ENCODE assay signal across 8 cellular contexts in the genomic region with DNA sequence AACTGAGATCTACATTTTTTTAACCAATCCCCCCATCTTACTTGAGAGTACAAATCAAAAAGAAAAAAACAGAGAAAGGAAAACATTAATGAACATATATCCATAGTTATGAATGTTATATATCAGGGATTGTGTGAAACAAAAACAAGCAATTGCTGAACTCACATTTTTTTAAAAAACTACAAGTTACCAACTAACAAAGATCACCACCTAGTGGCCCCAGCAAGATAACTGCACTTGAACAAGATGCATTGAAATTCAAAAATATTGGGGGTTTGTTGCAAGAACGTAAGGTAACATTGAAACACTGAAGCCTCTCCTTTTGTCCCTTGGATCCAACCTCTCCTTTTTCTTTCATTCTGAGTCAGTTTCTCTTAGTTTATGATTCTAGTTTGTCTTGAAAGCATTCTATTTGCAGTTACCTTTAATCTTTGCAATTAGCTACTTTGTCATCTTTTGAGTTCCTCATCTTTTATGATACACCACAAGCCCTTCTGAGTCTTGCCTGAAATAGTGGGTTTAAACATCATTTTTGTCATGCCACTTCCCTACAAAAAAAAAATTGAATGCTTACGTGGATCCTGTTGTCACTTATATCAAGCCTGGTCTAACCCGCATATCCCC.
A peak's percentile ranks its signal among the peaks of the same experiment; 100 is the strongest.
DNase-seq lines count a peak whose midpoint lies in the region; ATAC-seq lines count a peak whose summit lies in the region.

No MANE protein-coding gene starts in this region.

- H3K27me3 ChIP-seq in H7 (ENCODE audit: control insufficient read depth, insufficient read depth, low read length) = no peaks in the 10 kb centered on the region

- H3K36me3 ChIP-seq in H7 (replicated peaks; ENCODE audit: control insufficient read depth, insufficient read depth, low read length) = no peaks in the 10 kb centered on the region

- intact Hi-C loops in sciatic nerve (cut with DNase I) = loop anchor here (5.0 kb wide), 1 partner anchor 1259 kb away; no protein-coding TSS in a partner anchor

- no peak overlapping the region for H3K4me3 ChIP-seq in H7 (ENCODE audit: insufficient read depth, low read depth, low read length)

- no peak for ATAC-seq in sciatic nerve
- ATAC-seq in GM19452 (IDR thresholded peaks at IDR 0.05; ENCODE audit: unreplicated experiment) = no peak

- DNase-seq in Daoy (ENCODE audit: low read depth) = peak; percentile 47
- peak; percentile 6 for DNase-seq in H7
- peak; percentile 13 to 58 for DNase-seq in NCI-H526 (lab: John Stamatoyannopoulos, UW)
- peak; percentile 10 for DNase-seq in cerebellar cortex (ENCODE audit: low spot score)
- peak; percentile 7 for DNase-seq in middle frontal gyrus (ENCODE audit: extremely low spot score, low spot score)
- DNase-seq in sciatic nerve (ENCODE audit: low spot score) = no peak
- DNase-seq in effector CD4-positive, alpha-beta T cell = no peak

Comparison
In these comparisons a context has a peak if more than half of its experiments do, and no peak if none do; other contexts are left out.
1. DNase-seq: peak in Daoy (single experiment), H7 (single experiment), NCI-H526 (2 of 2), cerebellar cortex (single experiment) and middle frontal gyrus (single experiment); none in sciatic nerve (single experiment) and effector CD4-positive, alpha-beta T cell (single experiment).